1 cellular context compared by ENCODE assay signal in the genomic region with DNA sequence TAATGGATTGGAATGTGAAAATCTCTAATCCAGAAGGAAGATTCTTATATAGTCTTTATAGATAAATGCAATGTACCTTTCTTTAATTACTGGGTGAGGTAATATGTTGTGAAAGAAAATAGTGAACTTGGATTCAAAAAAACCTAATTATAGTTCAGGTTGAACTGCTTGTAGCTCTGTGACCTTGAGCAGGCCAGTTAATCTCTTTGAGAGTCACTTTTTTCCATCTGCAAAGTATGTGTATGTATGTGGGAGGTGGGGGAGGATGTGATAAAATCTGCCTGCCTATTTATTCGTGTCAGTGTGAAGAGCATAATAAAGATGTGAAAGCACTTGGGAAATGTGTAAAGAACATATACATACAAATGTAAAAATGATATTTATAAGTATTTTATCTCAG.
TF ChIP-seq lines count a peak whose summit lies in the region.

No MANE protein-coding gene starts in this region.

TF ChIP-seq in K562, 482 proteins besides CTCF, POLR2A, EP300 and RAD21 (continued from another document):
- TF ChIP-seq, protein P1, sequence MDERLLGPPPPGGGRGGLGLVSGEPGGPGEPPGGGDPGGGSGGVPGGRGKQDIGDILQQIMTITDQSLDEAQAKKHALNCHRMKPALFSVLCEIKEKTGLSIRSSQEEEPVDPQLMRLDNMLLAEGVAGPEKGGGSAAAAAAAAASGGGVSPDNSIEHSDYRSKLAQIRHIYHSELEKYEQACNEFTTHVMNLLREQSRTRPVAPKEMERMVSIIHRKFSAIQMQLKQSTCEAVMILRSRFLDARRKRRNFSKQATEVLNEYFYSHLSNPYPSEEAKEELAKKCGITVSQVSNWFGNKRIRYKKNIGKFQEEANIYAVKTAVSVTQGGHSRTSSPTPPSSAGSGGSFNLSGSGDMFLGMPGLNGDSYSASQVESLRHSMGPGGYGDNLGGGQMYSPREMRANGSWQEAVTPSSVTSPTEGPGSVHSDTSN (CRISPR knock-in tag; IDR thresholded peaks at IDR 0.05; ENCODE audit: low read depth), result no peak
- TF ChIP-seq, protein P1 (tag; conservative IDR thresholded peaks at IDR 0.05; ENCODE audit: low read depth), result 0 out of 2 replicates have a peak, but pooled peaks have one; percentile 15
- TF ChIP-seq GTF2E2 (tag; IDR thresholded peaks at IDR 0.05) (peak; percentile 21; the same call in 1 of the 2 replicates), ZNF79 (CRISPR knock-in tag; IDR thresholded peaks at IDR 0.05; ENCODE audit: low read depth) (peak; percentile 57; the same call in 1 of the 2 replicates), RCOR1 (IDR thresholded peaks at IDR 0.05; ENCODE audit: borderline replicate concordance in 1 of 2, low read depth in 2 of 2, low read length in 2 of 2) (0 out of 4 replicates have a peak, but pooled peaks of 1 of the 2 experiments have one; percentile 15), ZNF77 (CRISPR knock-in tag; IDR thresholded peaks at IDR 0.05) (no peak)
